ENCODE assay signal across 8 cellular contexts in the genomic region with DNA sequence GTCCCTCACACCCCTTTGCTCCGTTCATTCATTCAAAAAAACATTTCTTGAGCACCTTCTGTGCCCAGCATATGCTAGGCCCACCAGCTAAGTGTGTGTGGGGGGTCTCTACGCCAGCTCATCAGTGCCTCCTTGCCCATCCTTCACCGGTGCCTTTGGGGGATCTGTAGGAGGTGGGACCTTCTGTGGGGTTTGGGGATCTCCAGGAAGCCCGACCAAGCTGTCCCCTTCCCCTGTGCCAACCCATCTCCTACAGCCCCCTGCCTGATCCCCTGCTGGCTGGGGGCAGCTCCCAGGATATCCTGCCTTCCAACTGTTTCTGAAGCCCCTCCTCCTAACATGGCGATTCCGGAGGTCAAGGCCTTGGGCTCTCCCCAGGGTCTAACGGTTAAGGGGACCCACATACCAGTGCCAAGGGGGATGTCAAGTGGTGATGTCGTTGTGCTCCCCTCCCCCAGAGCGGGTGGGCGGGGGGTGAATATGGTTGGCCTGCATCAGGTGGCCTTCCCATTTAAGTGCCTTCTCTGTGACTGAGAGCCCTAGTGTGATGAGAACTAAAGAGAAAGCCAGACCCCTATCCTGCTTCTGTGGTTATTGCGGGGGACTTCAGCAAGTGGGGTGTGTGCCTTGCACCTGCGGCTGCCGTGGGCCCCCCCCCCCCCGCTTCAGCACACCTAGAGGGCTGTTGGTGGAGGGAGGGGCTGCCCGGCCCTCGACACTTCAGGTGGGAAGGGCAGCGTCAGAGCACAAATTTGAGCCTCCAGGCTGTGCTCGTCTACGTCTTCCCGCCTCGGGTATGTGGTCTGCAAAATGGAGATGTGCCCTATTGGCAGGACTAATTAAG. TPM values are rescaled to one million over a fixed set of nuclear protein-coding genes. Genes with fewer than 3 reads are reported as not detected.
DNase-seq lines count a peak whose midpoint lies in the region; ATAC-seq, FAIRE-seq and TF ChIP-seq lines count a peak whose summit lies in the region.

No MANE protein-coding gene starts in this region.

- H3K27me3 ChIP-seq in SK-N-SH (ENCODE audit: insufficient read depth) (no peaks in the 10 kb centered on the region), esophagus muscularis mucosa (no peaks in the 10 kb centered on the region), pancreas (no peaks in the 10 kb centered on the region)

- H3K9me3 ChIP-seq in SK-N-SH, result no peaks in the 10 kb centered on the region
- H3K9me3 ChIP-seq in esophagus muscularis mucosa, result no peaks in the 10 kb centered on the region
- H3K9me3 ChIP-seq in pancreas, result no peaks in the 10 kb centered on the region

- H3K79me2 ChIP-seq in SK-N-SH (ENCODE audit: insufficient read depth), result peaks cover 23% of the 10 kb centered on the region

- H3K4me3 ChIP-seq in GM12864 (ENCODE audit: low read depth, low read length), result peak overlapping the region; percentile 50
- peak overlapping the region; percentile 36 to 43; a peak in 3 of 4 replicates for H3K4me3 ChIP-seq in SK-N-SH (ENCODE audit: low read depth in 2 of 2, low read length in 1 of 2)
- H3K4me3 ChIP-seq in esophagus muscularis mucosa, result peak overlapping the region; percentile 51 to 62 (median 56)
- peak overlapping the region in 2 of 4 donors; percentile 34 to 44 for H3K4me3 ChIP-seq in pancreas

- H3K4me1 ChIP-seq in SK-N-SH (ENCODE audit: control insufficient read depth in 1 of 2, insufficient read depth in 2 of 2, low read depth in 1 of 2, low read length in 1 of 2), result peaks cover 13 to 26% of the 10 kb centered on the region in 2 experiments; a peak in 2 of 4 replicates
- peaks cover 53 to 72% (median 68%) of the 10 kb centered on the region in 4 donors for H3K4me1 ChIP-seq in esophagus muscularis mucosa
- H3K4me1 ChIP-seq in pancreas, result peaks cover 10 to 19% (median 17%) of the 10 kb centered on the region in 3 donors

- no peaks in the 10 kb centered on the region for H3K9me2 ChIP-seq in SK-N-SH

- peak; percentile 20 for ATAC-seq in HG02588 (IDR thresholded peaks at IDR 0.05; ENCODE audit: unreplicated experiment)
- ATAC-seq in pancreas, result peak; percentile 3 to 19 (median 9)
- ATAC-seq in GM18502 (IDR thresholded peaks at IDR 0.05; ENCODE audit: poor library complexity, unreplicated experiment), result no peak

- H3K4me2 ChIP-seq in SK-N-SH, result peak overlapping the region; percentile 57

- TF ChIP-seq CTCF in GM12864 (IDR thresholded peaks at IDR 0.05; ENCODE audit: low read depth, low read length, missing control alignments) (no peak), SK-N-SH (IDR thresholded peaks at IDR 0.05) (no peak), esophagus muscularis mucosa (IDR thresholded peaks at IDR 0.05) (no peak), pancreas (IDR thresholded peaks at IDR 0.05) (no peak), D721Med (IDR thresholded peaks at IDR 0.05; ENCODE audit: insufficient read depth, missing control alignments) (no peak)

- peaks cover 15% of the 10 kb centered on the region for H3F3A ChIP-seq in SK-N-SH (replicated peaks; ENCODE audit: insufficient read depth)

- CTCF ChIA-PET in SK-N-SH (lab: Yijun Ruan, JAX), result interaction anchor here (1.1 to 3.1 kb wide), 8 partner anchors 9 to 294 kb away, joined by 3 to 18 read pairs (median 5); no protein-coding TSS in a partner anchor

- H4K20me1 ChIP-seq in SK-N-SH (ENCODE audit: insufficient read depth), result peaks cover 5% of the 10 kb centered on the region; the same call in 1 of the 2 replicates

- intact Hi-C loops in esophagus muscularis mucosa (cut with DNase I), result loop anchor here (5.0 kb wide), 3 partner anchors 62 to 257 kb away; a partner anchor contains a TSS
- intact Hi-C loops in pancreas (cut with DNase I), result loop anchor here in 2 of 3 donors (5.0 to 10.0 kb wide), 2 partner anchors 247 to 249 kb away; a partner anchor contains a TSS

- POLR2A ChIA-PET in SK-N-SH (lab: Yijun Ruan, JAX), result no interaction called here

- no peak for TF ChIP-seq RAD21 in SK-N-SH (IDR thresholded peaks at IDR 0.05; ENCODE audit: low read length)

- H3K9ac ChIP-seq in SK-N-SH, result peak overlapping the region; percentile 52; the same call in 1 of the 2 replicates

- H3K27ac ChIP-seq in SK-N-SH (ENCODE audit: low read depth in 2 of 2, low read length in 1 of 2) (peak overlapping the region; percentile 61 to 82), esophagus muscularis mucosa (replicated peaks in 1 of 4) (peak overlapping the region; percentile 81 to 90 (median 86)), pancreas (peak overlapping the region; percentile 64 to 89 (median 68))

- H3K36me3 ChIP-seq in SK-N-SH (replicated peaks in 1 of 2; ENCODE audit: control insufficient read depth in 1 of 2, insufficient read depth in 2 of 2, low read length in 1 of 2) (peaks cover 0 to 33% of the 10 kb centered on the region in 2 experiments), esophagus muscularis mucosa (peaks cover 26 to 41% (median 41%) of the 10 kb centered on the region in 4 donors), pancreas (peaks cover 0 to 37% (median 13%) of the 10 kb centered on the region in 3 donors)

- DNase-seq in GM12864 (ENCODE audit: low read depth) (no peak), SK-N-SH (peak; percentile 42), esophagus muscularis mucosa (ENCODE audit: extremely low spot score) (no peak), pancreas (peak in 5 of 6 donors; percentile 51 to 79 (median 66)), RCC 7860 (ENCODE audit: low spot score) (no peak), D721Med (ENCODE audit: insufficient read length, low spot score) (no peak)

- no peak overlapping the region for H2AFZ ChIP-seq in SK-N-SH (ENCODE audit: low read depth)

- TF ChIP-seq EP300 in SK-N-SH (IDR thresholded peaks at IDR 0.05; ENCODE audit: borderline replicate concordance in 1 of 2, low read depth in 1 of 2, low read length in 1 of 2) (no peak), esophagus muscularis mucosa (IDR thresholded peaks at IDR 0.05) (no peak)

- 34% methylated on average over 19 of the region's 21 CpGs for WGBS in SK-N-SH (ENCODE audit: low lambda C conversion rate)
- WGBS in esophagus muscularis mucosa, result 29% methylated on average over 9 of the region's 21 CpGs
- WGBS in pancreas, 2 donors, result 16 to 18% methylated on average over 21 of the region's 21 CpGs

- TF ChIP-seq POLR2A in esophagus muscularis mucosa (IDR thresholded peaks at IDR 0.05; ENCODE audit: low read depth), result no peak

- FAIRE-seq in pancreas (lab: Jason Lieb, UNC), result no peak
- FAIRE-seq in RCC 7860 (lab: Jason Lieb, UNC), result no peak
- FAIRE-seq in D721Med (lab: Jason Lieb, UNC), result no peak

TF ChIP-seq in SK-N-SH, 30 proteins besides CTCF, POLR2A, EP300 and RAD21 (continues in another document):
- TF ChIP-seq ELF1 (IDR thresholded peaks at IDR 0.05) (no peak), GATA2 (CRISPR knock-in tag; IDR thresholded peaks at IDR 0.05) (no peak), MEF2A (IDR thresholded peaks at IDR 0.05; ENCODE audit: borderline replicate concordance, low read depth) (no peak), YY1 (IDR thresholded peaks at IDR 0.05; ENCODE audit: low read depth) (no peak), TAF1 (IDR thresholded peaks at IDR 0.05; ENCODE audit: borderline replicate concordance, low read depth, low read length) (no peak), EZH2phosphoT487 (IDR thresholded peaks at IDR 0.05; ENCODE audit: borderline replicate concordance, low read depth) (no peak), TEAD4 (IDR thresholded peaks at IDR 0.05; ENCODE audit: borderline replicate concordance, insufficient read depth) (no peak), FOSL2 (IDR thresholded peaks at IDR 0.05; ENCODE audit: borderline replicate concordance, low read depth) (no peak), MXI1 (IDR thresholded peaks at IDR 0.05; ENCODE audit: low read depth, low read length) (no peak)
- TF ChIP-seq, protein P1, sequence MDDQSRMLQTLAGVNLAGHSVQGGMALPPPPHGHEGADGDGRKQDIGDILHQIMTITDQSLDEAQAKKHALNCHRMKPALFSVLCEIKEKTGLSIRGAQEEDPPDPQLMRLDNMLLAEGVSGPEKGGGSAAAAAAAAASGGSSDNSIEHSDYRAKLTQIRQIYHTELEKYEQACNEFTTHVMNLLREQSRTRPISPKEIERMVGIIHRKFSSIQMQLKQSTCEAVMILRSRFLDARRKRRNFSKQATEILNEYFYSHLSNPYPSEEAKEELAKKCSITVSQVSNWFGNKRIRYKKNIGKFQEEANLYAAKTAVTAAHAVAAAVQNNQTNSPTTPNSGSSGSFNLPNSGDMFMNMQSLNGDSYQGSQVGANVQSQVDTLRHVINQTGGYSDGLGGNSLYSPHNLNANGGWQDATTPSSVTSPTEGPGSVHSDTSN (IDR thresholded peaks at IDR 0.05), result no peak
- TF ChIP-seq, protein P2, sequence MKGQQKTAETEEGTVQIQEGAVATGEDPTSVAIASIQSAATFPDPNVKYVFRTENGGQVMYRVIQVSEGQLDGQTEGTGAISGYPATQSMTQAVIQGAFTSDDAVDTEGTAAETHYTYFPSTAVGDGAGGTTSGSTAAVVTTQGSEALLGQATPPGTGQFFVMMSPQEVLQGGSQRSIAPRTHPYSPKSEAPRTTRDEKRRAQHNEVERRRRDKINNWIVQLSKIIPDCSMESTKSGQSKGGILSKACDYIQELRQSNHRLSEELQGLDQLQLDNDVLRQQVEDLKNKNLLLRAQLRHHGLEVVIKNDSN (IDR thresholded peaks at IDR 0.05; ENCODE audit: borderline replicate concordance, low read depth), result no peak

RNA-seq across cellular contexts. Expression of a gene that starts 5.9 kb away (rescaled TPM):
- polyA plus RNA-seq in SK-N-SH (2012; rRNA removed) (78.5 and 88.0 TPM in 2 replicates), pancreas (10 to 100 TPM; 76.0 to 89.8 TPM)
- polyA plus RNA-seq in SK-N-SH (2012; cell fraction: cytosol; rRNA removed), result 36.6 and 51.6 TPM in 2 replicates
- 82.0 and 102 TPM in 2 replicates for polyA plus RNA-seq in SK-N-SH (2012; cell fraction: nucleus; rRNA removed)
- total RNA-seq in esophagus muscularis mucosa (100 to 1,000 TPM; 121 to 176 (median 137) TPM), pancreas (10 to 100 TPM; 54.2 to 90.8 (median 71.5) TPM)

RNA-seq across cellular contexts. Expression of a gene that starts 13.3 kb away (rescaled TPM):
- polyA plus RNA-seq in SK-N-SH (2012; rRNA removed) (under 0.01 and 0.02 TPM in 2 replicates), pancreas (10 to 100 TPM; 10.1 to 12.6 TPM)
- not detected in 2 replicates for polyA plus RNA-seq in SK-N-SH (2012; cell fraction: cytosol; rRNA removed)
- 0.05 and 0.10 TPM in 2 replicates for polyA plus RNA-seq in SK-N-SH (2012; cell fraction: nucleus; rRNA removed)
- total RNA-seq in esophagus muscularis mucosa (under 1 TPM in 1 of 4 donors, not detected in 3; 0.86 TPM), pancreas (10 to 100 TPM; 10.7 to 27.9 (median 17.6) TPM)

RNA-seq across cellular contexts. Expression of a gene that starts 23.5 kb away (rescaled TPM):
- 0.26 and 0.31 TPM in 2 replicates for polyA plus RNA-seq in SK-N-SH (2012; rRNA removed)
- 0.13 and 0.24 TPM in 2 replicates for polyA plus RNA-seq in SK-N-SH (2012; cell fraction: cytosol; rRNA removed)
- polyA plus RNA-seq in SK-N-SH (2012; cell fraction: nucleus; rRNA removed), result 0.25 and 0.56 TPM in 2 replicates
- total RNA-seq in esophagus muscularis mucosa, result 10 to 100 TPM in 2 of 4 donors, 1 to 10 TPM in 2; 5.6 to 38.1 (median 20.7) TPM
- total RNA-seq in pancreas, result 10 to 100 TPM in 2 of 6 donors, 1 to 10 TPM in 3, under 1 TPM in 1; 0.51 to 16.2 (median 5.6) TPM
- 1 to 10 TPM; 3.9 to 6.4 TPM for polyA plus RNA-seq in pancreas

RNA-seq across cellular contexts. Expression of a gene that starts 48.9 kb away (rescaled TPM):
- polyA plus RNA-seq in SK-N-SH (2012; rRNA removed) (0.18 and 0.26 TPM in 2 replicates), pancreas (1 to 10 TPM; 4.5 to 7.3 TPM)
- 0.08 and 0.12 TPM in 2 replicates for polyA plus RNA-seq in SK-N-SH (2012; cell fraction: cytosol; rRNA removed)
- polyA plus RNA-seq in SK-N-SH (2012; cell fraction: nucleus; rRNA removed), result 0.64 and 0.94 TPM in 2 replicates
- total RNA-seq in esophagus muscularis mucosa (not detected), pancreas (1 to 10 TPM in 3 of 6 donors, under 1 TPM in 3; 0.64 to 2.7 (median 1.0) TPM)

Comparison
In these comparisons a context has a peak if more than half of its experiments do, and no peak if none do; other contexts are left out.
1. DNase-seq: peak in SK-N-SH (single experiment) and pancreas (5 of 6); none in GM12864 (single experiment), esophagus muscularis mucosa (single experiment), RCC 7860 (single experiment) and D721Med (single experiment).
2. RNA of a gene that starts 13.3 kb away (total RNA-seq): 10.7 to 27.9 TPM in pancreas; 0.86 TPM in esophagus muscularis mucosa; every median in the first group is over 4 times any median in the second.
3. Peak in every context shown above with its lines, with median percentiles within 50 percentile points of each other: H3K27ac ChIP-seq.